Comparison of ENCODE assay signal across 8 cellular contexts in the genomic region with DNA sequence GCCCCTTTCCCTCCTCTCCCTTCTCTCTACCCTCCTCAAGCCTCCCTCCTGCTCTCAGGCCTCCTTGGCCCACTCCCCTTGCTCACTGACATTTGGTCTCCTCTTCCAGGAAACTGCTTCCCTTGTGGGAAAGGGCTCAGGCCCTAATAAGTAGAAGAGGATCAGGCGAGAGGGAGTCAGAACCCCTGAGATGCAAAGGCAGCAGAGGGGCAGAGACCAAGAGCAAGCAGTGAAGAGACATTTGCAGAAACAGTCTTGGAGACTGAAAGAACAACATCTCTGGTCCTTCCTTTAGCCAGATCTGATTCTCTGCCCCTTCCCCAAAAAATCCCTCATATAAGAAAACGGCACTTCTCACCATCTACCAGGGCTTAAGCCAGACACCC. TPM values are rescaled to one million over a fixed set of nuclear protein-coding genes. Genes with fewer than 3 reads are reported as not detected.
DNase-seq lines count a peak whose midpoint lies in the region; ATAC-seq and TF ChIP-seq lines count a peak whose summit lies in the region.

No MANE protein-coding gene starts in this region.

- peak; percentile 34 for DNase-seq in Right ventricle myocardium inferior (ENCODE audit: missing footprints)
- no peak for DNase-seq in left cardiac atrium
- no peak for DNase-seq in body of pancreas
- no peak for DNase-seq in lung (ENCODE audit: low spot score)
- no peak for DNase-seq in upper lobe of right lung
- DNase-seq in NOMO-1 treated with dmso at 0.1 percent for 144 hours (lab: John Stamatoyannopoulos, UW; ENCODE audit: unreplicated experiment): no peak

- H3K27me3 ChIP-seq in body of pancreas (no peaks in the 10 kb centered on the region), lung (ENCODE audit: control insufficient read depth, insufficient read depth) (no peaks in the 10 kb centered on the region), upper lobe of right lung (no peaks in the 10 kb centered on the region)

- ATAC-seq in Right ventricle myocardium inferior: no peak
- ATAC-seq in left cardiac atrium: no peak
- ATAC-seq in body of pancreas: no peak
- ATAC-seq in lung (ENCODE audit: insufficient read depth, low FRiP score): no peak
- no peak for ATAC-seq in upper lobe of right lung
- no peak for ATAC-seq in HG02884 (IDR thresholded peaks at IDR 0.05; ENCODE audit: unreplicated experiment)
- no peak for ATAC-seq in GM21825 (IDR thresholded peaks at IDR 0.05; ENCODE audit: unreplicated experiment)

- TF ChIP-seq POLR2A in body of pancreas (IDR thresholded peaks at IDR 0.05): no peak

- TF ChIP-seq CTCF in body of pancreas (IDR thresholded peaks at IDR 0.05): no peak
- TF ChIP-seq CTCF in lung (IDR thresholded peaks at IDR 0.05; ENCODE audit: control extremely low read depth, extremely low read depth): no peak
- TF ChIP-seq CTCF in upper lobe of right lung (IDR thresholded peaks at IDR 0.05): no peak

- H3K27ac ChIP-seq in body of pancreas: peak overlapping the region; percentile 88 to 98 (median 96)
- H3K27ac ChIP-seq in lung (ENCODE audit: low read depth in 1 of 2, low read length in 1 of 2): peak overlapping the region; percentile 97 to 100
- H3K27ac ChIP-seq in upper lobe of right lung: peak overlapping the region; percentile 100

- H3K4me3 ChIP-seq in body of pancreas (no peak overlapping the region), lung (no peak overlapping the region), upper lobe of right lung (peak overlapping the region; percentile 97)

- H3K36me3 ChIP-seq in body of pancreas (replicated peaks in 1 of 2; ENCODE audit: insufficient read depth in 1 of 2, low read depth in 2 of 2) (no peaks in the 10 kb centered on the region), lung (ENCODE audit: control insufficient read depth in 2 of 2, insufficient read depth in 2 of 2, low read length in 2 of 2) (peaks cover 3 to 12% of the 10 kb centered on the region in 2 donors), upper lobe of right lung (peaks cover 18% of the 10 kb centered on the region)

- H3K4me1 ChIP-seq in body of pancreas (peaks cover 60% of the 10 kb centered on the region), lung (ENCODE audit: control insufficient read depth in 2 of 2, insufficient read depth in 2 of 2, low read length in 2 of 2) (peaks cover 0 to 12% of the 10 kb centered on the region in 2 donors), upper lobe of right lung (peaks cover 34% of the 10 kb centered on the region)

- H3K9me3 ChIP-seq in body of pancreas: no peaks in the 10 kb centered on the region
- H3K9me3 ChIP-seq in lung (ENCODE audit: control insufficient read depth in 2 of 2, insufficient read depth in 1 of 2, low read length in 1 of 2): no peaks in the 10 kb centered on the region
- H3K9me3 ChIP-seq in upper lobe of right lung: no peaks in the 10 kb centered on the region

- WGBS in body of pancreas, 2 donors: 39 to 62% methylated on average over 2 of the region's 2 CpGs
- WGBS in lung, 2 donors: 44 to 57% methylated on average over 2 of the region's 2 CpGs

- intact Hi-C loops in Right ventricle myocardium inferior (cut with DNase I) (loop anchor here (1.0 to 5.0 kb wide), 3 partner anchors 13 to 283 kb away; a partner anchor contains a TSS), left cardiac atrium (cut with DNase I) (no loop called here), body of pancreas (cut with DNase I) (loop anchor here (10.0 kb wide), 1 partner anchor 66 kb away; a partner anchor contains a TSS), upper lobe of right lung (cut with DNase I) (no loop called here)

RNA-seq across cellular contexts. Expression of a gene that starts 1.9 kb away (rescaled TPM):
- total RNA-seq in Right ventricle myocardium inferior: 10.4 TPM
- total RNA-seq in left cardiac atrium: 10 to 100 TPM; 13.7 to 28.0 TPM
- 10 to 100 TPM in 1 of 2 donors, 1 to 10 TPM in 1; 6.7 to 13.2 TPM for total RNA-seq in body of pancreas
- 10 to 100 TPM; 33.4 to 52.7 TPM for total RNA-seq in lung
- 10 to 100 TPM; 15.5 to 20.9 TPM for polyA plus RNA-seq in lung
- 32.4 TPM for total RNA-seq in upper lobe of right lung

RNA-seq across cellular contexts. Expression of a gene that starts 4.0 kb away (rescaled TPM):
- total RNA-seq in Right ventricle myocardium inferior: 48.7 TPM
- 100 to 1,000 TPM in 1 of 2 donors, 10 to 100 TPM in 1; 93.5 to 156 TPM for total RNA-seq in left cardiac atrium
- 100 to 1,000 TPM in 1 of 2 donors, 10 to 100 TPM in 1; 55.8 to 108 TPM for total RNA-seq in body of pancreas
- total RNA-seq in lung: 100 to 1,000 TPM in 1 of 2 donors, 10 to 100 TPM in 1; 41.2 to 170 TPM
- 100 to 1,000 TPM; 174 to 655 TPM for polyA plus RNA-seq in lung
- 224 TPM for total RNA-seq in upper lobe of right lung

RNA-seq across cellular contexts. Expression of a gene that starts 19.4 kb away (rescaled TPM):
- total RNA-seq in Right ventricle myocardium inferior (21.8 TPM), left cardiac atrium (10 to 100 TPM; 21.3 to 25.1 TPM), body of pancreas (10 to 100 TPM; 23.1 to 40.9 TPM), lung (10 to 100 TPM; 16.5 to 36.3 TPM), upper lobe of right lung (28.8 TPM)
- 10 to 100 TPM; 29.4 to 36.8 TPM for polyA plus RNA-seq in lung

RNA-seq across cellular contexts. Expression of a gene that starts 19.7 kb away (rescaled TPM):
- total RNA-seq in Right ventricle myocardium inferior (34.5 TPM), left cardiac atrium (10 to 100 TPM; 34.5 to 38.4 TPM), body of pancreas (10 to 100 TPM; 16.9 to 49.8 TPM), lung (10 to 100 TPM; 24.8 to 32.9 TPM), upper lobe of right lung (33.3 TPM)
- 10 to 100 TPM; 35.1 to 41.8 TPM for polyA plus RNA-seq in lung

RNA-seq across cellular contexts. Expression of a gene that starts 25.1 kb away (rescaled TPM):
- total RNA-seq in Right ventricle myocardium inferior: 1,258 TPM
- 1,000 to 10,000 TPM; 1,273 to 1,597 TPM for total RNA-seq in left cardiac atrium
- total RNA-seq in body of pancreas: 1,000 to 10,000 TPM in 1 of 2 donors, 100 to 1,000 TPM in 1; 573 to 1,475 TPM
- 1,000 to 10,000 TPM in 1 of 2 donors, 100 to 1,000 TPM in 1; 108 to 1,772 TPM for total RNA-seq in lung
- polyA plus RNA-seq in lung: 1,000 to 10,000 TPM; 2,468 to 3,242 TPM
- total RNA-seq in upper lobe of right lung: 1,446 TPM

Comparison
In these comparisons a context has a peak if more than half of its experiments do, and no peak if none do; other contexts are left out.
1. intact Hi-C loops: an anchor here in Right ventricle myocardium inferior (1.0 to 5.0 kb wide) and body of pancreas (10.0 kb wide); none called in left cardiac atrium and upper lobe of right lung.